Comparison of ENCODE assay signal across 1 cellular context in the genomic region with DNA sequence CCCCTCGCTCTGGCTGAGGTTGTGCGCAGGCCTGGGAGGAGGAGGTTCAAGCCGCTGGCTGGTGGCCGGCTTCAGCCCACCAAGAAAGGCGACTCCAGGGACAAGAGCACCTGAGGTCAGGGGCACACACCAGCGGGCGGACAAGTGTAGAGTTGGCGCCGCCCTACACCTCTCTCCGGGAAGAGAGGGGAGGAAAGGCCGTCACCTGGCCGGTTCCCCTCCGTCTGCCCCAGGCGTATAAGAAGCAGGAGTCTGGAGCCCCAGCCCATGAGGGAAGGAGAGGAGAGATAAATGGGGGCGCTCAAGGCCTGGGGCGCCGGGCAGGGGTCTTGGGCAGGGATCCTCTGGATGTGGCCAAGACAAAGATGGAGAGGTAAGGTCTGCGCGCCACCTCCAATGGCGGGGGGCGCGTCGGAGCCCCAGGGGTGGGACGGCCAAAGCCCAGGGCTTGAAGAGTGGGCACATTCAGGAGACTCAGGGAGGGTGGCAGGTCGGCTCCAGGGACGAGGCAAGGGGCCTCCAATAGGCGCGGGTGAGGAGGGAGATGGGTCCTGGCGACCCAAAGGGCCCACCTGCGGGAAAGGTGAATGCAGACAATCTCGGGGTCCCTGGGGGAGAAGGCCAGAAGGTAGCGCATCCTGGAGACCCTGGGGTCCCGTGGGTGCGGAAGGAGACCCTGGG.
TF ChIP-seq lines count a peak whose summit lies in the region.

No MANE protein-coding gene starts in this region.

TF ChIP-seq in HepG2, 621 proteins besides CTCF, POLR2A, EP300 and RAD21:
- TF ChIP-seq ISX (CRISPR knock-in tag; conservative IDR thresholded peaks at IDR 0.05) (no peak), ZNF768 (CRISPR knock-in tag; IDR thresholded peaks at IDR 0.05) (peak; percentile 36; the same call in 1 of the 2 replicates), ZNF24 (IDR thresholded peaks at IDR 0.05) (no peak), GZF1 (CRISPR knock-in tag; IDR thresholded peaks at IDR 0.05) (no peak), ATF4 (CRISPR knock-in tag; IDR thresholded peaks at IDR 0.05) (no peak)
